In the genomic region with DNA sequence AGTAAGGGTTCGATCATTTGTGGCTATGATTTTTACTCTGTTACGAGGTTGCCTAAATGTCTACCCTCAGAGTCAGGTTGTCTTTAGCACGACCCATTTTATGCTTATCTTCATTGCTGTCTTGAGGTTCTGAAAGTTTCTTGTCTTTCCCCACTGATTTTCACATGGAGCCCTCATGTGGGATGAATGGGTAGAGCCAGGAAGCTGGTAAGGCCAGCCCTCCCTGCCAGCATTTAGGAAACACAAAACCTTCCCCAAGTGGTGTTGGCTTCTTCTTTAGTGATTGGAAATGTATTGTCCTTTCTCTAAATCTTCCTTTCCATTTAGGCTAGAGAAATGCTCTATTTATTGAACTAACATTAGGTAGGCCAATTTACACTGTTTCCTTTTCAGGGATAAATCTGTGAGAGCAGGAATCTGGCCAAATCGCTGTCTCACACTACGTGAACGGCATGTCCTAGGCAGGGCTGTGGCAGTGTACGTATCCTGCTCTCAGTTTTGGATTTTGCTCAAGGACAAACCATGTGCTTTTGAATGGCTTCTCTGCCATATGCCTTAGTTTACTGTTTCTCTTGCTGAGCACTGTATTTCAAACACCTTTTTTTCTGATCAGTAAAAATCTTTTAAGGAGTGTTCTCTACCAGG, we compare ENCODE assay signal across 15 cellular contexts. TPM values are rescaled to one million over a fixed set of nuclear protein-coding genes. Genes with fewer than 3 reads are reported as not detected.
DNase-seq lines count a peak whose midpoint lies in the region; ATAC-seq and TF ChIP-seq lines count a peak whose summit lies in the region.
"Had no signal": no experiment of that assay in that cellular context is flagged by ENCODE, and none has a peak within 500 bp of the region (broad histone marks: within the 10 kb centered on the region; RNA-seq: fewer than 3 reads in every experiment).

No MANE protein-coding gene starts in this region.

- H3K36me3 ChIP-seq in mucosa of descending colon (ENCODE audit: low read depth) (no peaks in the 10 kb centered on the region), upper lobe of right lung (no peaks in the 10 kb centered on the region)

- in situ Hi-C loops in SK-MEL-5 (cut with HindIII; ENCODE audit: low pct_unique_long_range_greater_than_20kb, low sequenced_read_pairs), result no loop called here

- H3K4me1 ChIP-seq in mucosa of descending colon (ENCODE audit: low read depth) (peaks cover 5% of the 10 kb centered on the region), upper lobe of right lung (no peaks in the 10 kb centered on the region)

- H3K9me3 ChIP-seq in mucosa of descending colon (no peaks in the 10 kb centered on the region), upper lobe of right lung (no peaks in the 10 kb centered on the region)

- TF ChIP-seq CTCF in mucosa of descending colon (IDR thresholded peaks at IDR 0.05) (no peak), upper lobe of right lung (IDR thresholded peaks at IDR 0.05) (peak; percentile 29)

- no peaks in the 10 kb centered on the region for H3K27me3 ChIP-seq in upper lobe of right lung

- no peak overlapping the region for H3K27ac ChIP-seq in upper lobe of right lung

- ATAC-seq in mucosa of descending colon, result peak; percentile 79
- ATAC-seq in upper lobe of right lung, result no peak
- no peak for ATAC-seq in GM19328 (IDR thresholded peaks at IDR 0.05; ENCODE audit: unreplicated experiment)
- no peak for ATAC-seq in GM21717 (IDR thresholded peaks at IDR 0.05; ENCODE audit: unreplicated experiment)
- ATAC-seq: activated CD8-positive, alpha-beta T cell treated with anti-CD3 and anti-CD28 coated beads, Interleukin-2, amount 10 ng/mL, durations not matched to agents 7 days and 5 days had no signal

- DNase-seq in SK-MEL-5 (ENCODE audit: low read depth, low spot score) (peak; percentile 11), fibroblast of gingiva (ENCODE audit: low read depth) (peak; percentile 9), mucosa of descending colon (peak in 1 of 3 donors; percentile 36), upper lobe of right lung (no peak), HuH-7 (ENCODE audit: low spot score) (no peak)
- DNase-seq: activated CD8-positive, alpha-beta T cell treated with anti-CD3 and anti-CD28 coated beads, Interleukin-2, amount 10 ng/mL, durations not matched to agents 7 days and 5 days; activated naive CD4-positive, alpha-beta T cell; naive B cell; NCI-H1417; NCI-H510A; retina; RPMI8226; T-helper 9 cell had no signal

- intact Hi-C loops in mucosa of descending colon (cut with DNase I, micrococcal nuclease) (no loop called here), upper lobe of right lung (cut with DNase I) (no loop called here)

- H3K4me3 ChIP-seq in mucosa of descending colon (no peak overlapping the region), upper lobe of right lung (no peak overlapping the region)

RNA-seq across cellular contexts. Expression of a gene that starts 43.7 kb away (rescaled TPM):
- 0.21 TPM in 1 of 2 replicates, not detected in the other for total RNA-seq in SK-MEL-5 (2014; rRNA removed; shearing (Covaris generic))
- not detected in 2 replicates for polyA plus RNA-seq in SK-MEL-5 (2015; cell fraction: cytosol; rRNA removed)
- polyA plus RNA-seq in SK-MEL-5 (2015; cell fraction: nucleus; rRNA removed), result not detected in 2 replicates
- total RNA-seq in mucosa of descending colon (10 to 100 TPM; 17.5 to 18.8 (median 17.9) TPM), upper lobe of right lung (30.9 TPM)
- total RNA-seq: activated CD8-positive, alpha-beta T cell treated with anti-CD3 and anti-CD28 coated beads, Interleukin-2, amount 10 ng/mL, durations not matched to agents 7 days and 5 days had no signal

Comparison
In these comparisons a context has a peak if more than half of its experiments do, and no peak if none do; other contexts are left out.
1. DNase-seq: peak in SK-MEL-5 (single experiment) and fibroblast of gingiva (single experiment); none in upper lobe of right lung (single experiment) and HuH-7 (single experiment).
2. RNA of a gene that starts 43.7 kb away (total RNA-seq): 30.9 TPM in upper lobe of right lung (single experiment) and 17.5 to 18.8 TPM in mucosa of descending colon; 0.21 TPM in SK-MEL-5; every median in the first group is over 10 times any median in the second.